In genomic region chr14:54652188-54652889, GRCh38 we compare ENCODE assay signal across 8 cellular contexts.
DNase-seq lines count a peak whose midpoint lies in the region; TF ChIP-seq lines count a peak whose summit lies in the region.

No MANE protein-coding gene starts in this region.

- CTCF ChIA-PET in activated naive CD4-positive, alpha-beta T cell treated with anti-CD3 and anti-CD28 coated beads, Interleukin-2, amount 10 ng/mL, durations not matched to agents 7 days and 5 days (lab: Charles Lee), result no interaction called here

- peak; percentile 100 for DNase-seq in AG10803 (ENCODE audit: low read depth)
- DNase-seq in RPMI7951 (ENCODE audit: low read depth), result peak; percentile 98
- peak; percentile 99 for DNase-seq in fibroblast of mammary gland (ENCODE audit: low read depth)
- no peak for DNase-seq in activated naive CD4-positive, alpha-beta T cell treated with anti-CD3 and anti-CD28 coated beads, Interleukin-2, amount 10 ng/mL, durations not matched to agents 7 days and 5 days
- no peak for DNase-seq in GM10266 (ENCODE audit: extremely low spot score)
- DNase-seq in stimulated activated CD8-positive, alpha-beta memory T cell treated with anti-CD3 and anti-CD28 coated beads, Interleukin-4, amount 100 ng/mL, for 48 hours, result no peak
- DNase-seq in NCI-H1417 treated with DMSO at 0.1 percent for 48 hours (lab: John Stamatoyannopoulos, UW), result no peak

- H3K27me3 Mint-ChIP-seq in nephron (ENCODE audit: low read depth), result no peaks in the 10 kb centered on the region
- H3K27me3 Mint-ChIP-seq in activated naive CD4-positive, alpha-beta T cell treated with anti-CD3 and anti-CD28 coated beads, Interleukin-2, amount 10 ng/mL, durations not matched to agents 7 days and 5 days, result peaks cover 33% of the 10 kb centered on the region

- H3K4me3 Mint-ChIP-seq in nephron, result peak overlapping the region; percentile 24 to 54 (median 53)
- H3K4me3 Mint-ChIP-seq in activated naive CD4-positive, alpha-beta T cell treated with anti-CD3 and anti-CD28 coated beads, Interleukin-2, amount 10 ng/mL, durations not matched to agents 7 days and 5 days, result no peak overlapping the region

- no peaks in the 10 kb centered on the region for H3K9me3 Mint-ChIP-seq in nephron
- H3K9me3 Mint-ChIP-seq in activated naive CD4-positive, alpha-beta T cell treated with anti-CD3 and anti-CD28 coated beads, Interleukin-2, amount 10 ng/mL, durations not matched to agents 7 days and 5 days, result no peaks in the 10 kb centered on the region

- H3K4me1 Mint-ChIP-seq in nephron, result peaks cover 36% of the 10 kb centered on the region
- H3K4me1 Mint-ChIP-seq in activated naive CD4-positive, alpha-beta T cell treated with anti-CD3 and anti-CD28 coated beads, Interleukin-2, amount 10 ng/mL, durations not matched to agents 7 days and 5 days, result no peaks in the 10 kb centered on the region

- peak overlapping the region; percentile 72 to 92 (median 72) for H3K27ac Mint-ChIP-seq in nephron
- H3K27ac Mint-ChIP-seq in activated naive CD4-positive, alpha-beta T cell treated with anti-CD3 and anti-CD28 coated beads, Interleukin-2, amount 10 ng/mL, durations not matched to agents 7 days and 5 days, result no peak overlapping the region

- no peaks in the 10 kb centered on the region for H3K36me3 Mint-ChIP-seq in nephron (ENCODE audit: low read depth)
- no peaks in the 10 kb centered on the region for H3K36me3 Mint-ChIP-seq in activated naive CD4-positive, alpha-beta T cell treated with anti-CD3 and anti-CD28 coated beads, Interleukin-2, amount 10 ng/mL, durations not matched to agents 7 days and 5 days

- H3K4me3 ChIP-seq in AG10803 (ENCODE audit: low read length) (peak overlapping the region; percentile 54), fibroblast of mammary gland (ENCODE audit: control insufficient read depth, low read depth, low read length) (peak overlapping the region; percentile 42)

- no peak for TF ChIP-seq CTCF in AG10803 (conservative IDR thresholded peaks at IDR 0.05; ENCODE audit: low read length)
- no peak for TF ChIP-seq CTCF in fibroblast of mammary gland (conservative IDR thresholded peaks at IDR 0.05; ENCODE audit: control insufficient read depth, insufficient read depth, low read depth, low read length)
- TF ChIP-seq CTCF in nephron (IDR thresholded peaks at IDR 0.05; ENCODE audit: unreplicated experiment in 3 of 3), result no peak
- no peak for TF ChIP-seq CTCF in GM10266 (IDR thresholded peaks at IDR 0.05; ENCODE audit: control insufficient read depth, insufficient read depth, low read depth, missing control alignments)

Comparison
In these comparisons a context has a peak if more than half of its experiments do, and no peak if none do; other contexts are left out.
1. DNase-seq: peak in AG10803 (single experiment), RPMI7951 (single experiment) and fibroblast of mammary gland (single experiment); none in activated naive CD4-positive, alpha-beta T cell treated with anti-CD3 and anti-CD28 coated beads, Interleukin-2, amount 10 ng/mL, durations not matched to agents 7 days and 5 days (single experiment), GM10266 (single experiment), stimulated activated CD8-positive, alpha-beta memory T cell treated with anti-CD3 and anti-CD28 coated beads, Interleukin-4, amount 100 ng/mL, for 48 hours (single experiment) and NCI-H1417 treated with DMSO at 0.1 percent for 48 hours (single experiment).